In the genomic region with DNA sequence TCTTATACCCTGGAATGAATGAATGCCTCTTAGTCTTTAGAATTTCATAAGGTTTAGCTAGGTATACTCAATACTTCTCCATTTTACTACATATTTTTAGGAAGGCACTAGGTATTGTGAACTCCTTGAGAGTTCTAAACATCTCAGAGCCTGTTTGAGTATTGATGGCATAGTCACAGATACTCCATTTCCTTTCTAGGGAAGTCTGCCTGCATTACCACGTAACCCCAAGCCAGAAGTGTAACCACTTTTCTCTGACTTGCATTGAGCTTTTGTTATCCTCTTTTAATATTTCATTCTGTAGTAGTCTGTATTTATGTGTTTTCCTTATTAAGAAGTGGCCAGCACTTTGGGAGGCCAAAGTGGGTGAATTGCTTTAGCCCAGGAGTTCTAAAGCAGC, we compare ENCODE assay signal across 27 cellular contexts. TPM values are rescaled to one million over a fixed set of nuclear protein-coding genes. Genes with fewer than 3 reads are reported as not detected.
A peak's percentile ranks its signal among the peaks of the same experiment; 100 is the strongest.
DNase-seq lines count a peak whose midpoint lies in the region; ATAC-seq and TF ChIP-seq lines count a peak whose summit lies in the region.
"Had no signal": no experiment of that assay in that cellular context is flagged by ENCODE, and none has a peak within 500 bp of the region (broad histone marks: within the 10 kb centered on the region; RNA-seq: fewer than 3 reads in every experiment).

No MANE protein-coding gene starts in this region.

- no peaks in the 10 kb centered on the region for H3K27me3 Mint-ChIP-seq in activated naive CD4-positive, alpha-beta T cell treated with anti-CD3 and anti-CD28 coated beads, Interleukin-2, amount 10 ng/mL, durations not matched to agents 7 days and 5 days
- H3K27me3 Mint-ChIP-seq in activated CD8-positive, alpha-beta T cell treated with anti-CD3 and anti-CD28 coated beads for 36 hours = no peaks in the 10 kb centered on the region
- H3K27me3 Mint-ChIP-seq: type B pancreatic cell had no signal

- peaks cover 100% of the 10 kb centered on the region for H3K79me2 ChIP-seq in KMS-11 (ENCODE audit: insufficient read depth, low read depth)

- no peaks in the 10 kb centered on the region for H3K36me3 ChIP-seq in KMS-11 (ENCODE audit: insufficient read depth)
- H3K36me3 ChIP-seq in Peyer's patch = no peaks in the 10 kb centered on the region
- H3K36me3 ChIP-seq: pancreas had no signal

- POLR2A ChIA-PET in activated CD8-positive, alpha-beta T cell treated with anti-CD3 and anti-CD28 coated beads for 36 hours (lab: Charles Lee) = interaction anchor here (1.1 to 3.3 kb wide), 3 partner anchors 10 to 28 kb away, joined by 3 to 23 read pairs (median 5); no protein-coding TSS in a partner anchor

- no peaks in the 10 kb centered on the region for H3K9me3 ChIP-seq in Peyer's patch
- H3K9me3 ChIP-seq: BLaER1 treated with 17β-estradiol and CSF1 and Interleukin-3, amounts not matched to agents 10 nM and 100 nM; MG63; pancreas had no signal

- H3K4me2 ChIP-seq in KMS-11 = peak overlapping the region; percentile 48; the same call in 1 of the 2 replicates
- H3K4me2 ChIP-seq: smooth muscle cell had no signal

- ATAC-seq in activated CD8-positive, alpha-beta T cell treated with anti-CD3 and anti-CD28 coated beads for 36 hours = peak; percentile 45
- ATAC-seq in stimulated activated effector memory CD8-positive, alpha-beta T cell treated with anti-CD3 and anti-CD28 coated beads, Interleukin-12 subunit alpha, Interleukin-12 subunit beta, amount 100 ng/mL, for 72 hours = peak; percentile 70
- ATAC-seq: activated CD4-positive, CD25-positive, alpha-beta regulatory T cell treated with anti-CD3 and anti-CD28 coated beads, Interleukin-2, amount 50 U/mL, for 24 hours; GM12878; HCT116; pancreas had no signal

- peak overlapping the region; percentile 82 for H3K27ac Mint-ChIP-seq in activated naive CD4-positive, alpha-beta T cell treated with anti-CD3 and anti-CD28 coated beads, Interleukin-2, amount 10 ng/mL, durations not matched to agents 7 days and 5 days
- H3K27ac Mint-ChIP-seq in activated CD8-positive, alpha-beta T cell treated with anti-CD3 and anti-CD28 coated beads for 36 hours = peak overlapping the region; percentile 58
- peak overlapping the region; percentile 68 for H3K27ac Mint-ChIP-seq in stimulated activated effector memory CD8-positive, alpha-beta T cell treated with anti-CD3 and anti-CD28 coated beads, Interleukin-12 subunit alpha, Interleukin-12 subunit beta, amount 100 ng/mL, for 72 hours
- H3K27ac Mint-ChIP-seq: nephron had no signal

- no peak overlapping the region for H2AFZ ChIP-seq in KMS-11 (ENCODE audit: low read depth)

- no peak for TF ChIP-seq CTCF in KMS-11 (conservative IDR thresholded peaks at IDR 0.05; ENCODE audit: low read depth, low read length)
- no peak for TF ChIP-seq CTCF in activated CD8-positive, alpha-beta T cell treated with anti-CD3 and anti-CD28 coated beads for 36 hours (IDR thresholded peaks at IDR 0.05)
- TF ChIP-seq CTCF in Peyer's patch (IDR thresholded peaks at IDR 0.05) = no peak

- H3K9me3 Mint-ChIP-seq in activated naive CD4-positive, alpha-beta T cell treated with anti-CD3 and anti-CD28 coated beads, Interleukin-2, amount 10 ng/mL, durations not matched to agents 7 days and 5 days = no peaks in the 10 kb centered on the region
- no peaks in the 10 kb centered on the region for H3K9me3 Mint-ChIP-seq in activated CD8-positive, alpha-beta T cell treated with anti-CD3 and anti-CD28 coated beads for 36 hours
- H3K9me3 Mint-ChIP-seq in stimulated activated effector memory CD8-positive, alpha-beta T cell treated with anti-CD3 and anti-CD28 coated beads, Interleukin-12 subunit alpha, Interleukin-12 subunit beta, amount 100 ng/mL, for 72 hours = no peaks in the 10 kb centered on the region
- H3K9me3 Mint-ChIP-seq: nephron, type B pancreatic cell had no signal

- peaks cover 74% of the 10 kb centered on the region for H3K4me1 Mint-ChIP-seq in activated naive CD4-positive, alpha-beta T cell treated with anti-CD3 and anti-CD28 coated beads, Interleukin-2, amount 10 ng/mL, durations not matched to agents 7 days and 5 days
- H3K4me1 Mint-ChIP-seq in activated CD8-positive, alpha-beta T cell treated with anti-CD3 and anti-CD28 coated beads for 36 hours (ENCODE audit: low read depth) = peaks cover 75% of the 10 kb centered on the region
- H3K4me1 Mint-ChIP-seq in stimulated activated effector memory CD8-positive, alpha-beta T cell treated with anti-CD3 and anti-CD28 coated beads, Interleukin-12 subunit alpha, Interleukin-12 subunit beta, amount 100 ng/mL, for 72 hours = peaks cover 70% of the 10 kb centered on the region

- H3K4me3 Mint-ChIP-seq in activated naive CD4-positive, alpha-beta T cell treated with anti-CD3 and anti-CD28 coated beads, Interleukin-2, amount 10 ng/mL, durations not matched to agents 7 days and 5 days = no peak overlapping the region
- no peak overlapping the region for H3K4me3 Mint-ChIP-seq in activated CD8-positive, alpha-beta T cell treated with anti-CD3 and anti-CD28 coated beads for 36 hours
- peak overlapping the region; percentile 20 for H3K4me3 Mint-ChIP-seq in stimulated activated effector memory CD8-positive, alpha-beta T cell treated with anti-CD3 and anti-CD28 coated beads, Interleukin-12 subunit alpha, Interleukin-12 subunit beta, amount 100 ng/mL, for 72 hours
- H3K4me3 Mint-ChIP-seq: nephron, type B pancreatic cell had no signal

- H3K4me1 ChIP-seq in KMS-11 (ENCODE audit: low read depth, poor library complexity, severe bottlenecking) (peaks cover 91% of the 10 kb centered on the region), Peyer's patch (peaks cover 0 to 26% (median 0%) of the 10 kb centered on the region in 4 donors)

- no peak overlapping the region for H3K4me3 ChIP-seq in KMS-11 (IDR thresholded peaks at IDR 0.05; ENCODE audit: insufficient read depth, low read depth, low read length)
- H3K4me3 ChIP-seq in Peyer's patch = no peak overlapping the region
- H3K4me3 ChIP-seq: BLaER1 treated with 17β-estradiol and CSF1 and Interleukin-3, amounts not matched to agents 10 nM and 100 nM; GM12878; MG63; pancreas; smooth muscle cell had no signal

- H3K36me3 Mint-ChIP-seq in activated naive CD4-positive, alpha-beta T cell treated with anti-CD3 and anti-CD28 coated beads, Interleukin-2, amount 10 ng/mL, durations not matched to agents 7 days and 5 days = peaks cover 42% of the 10 kb centered on the region
- peaks cover 46% of the 10 kb centered on the region for H3K36me3 Mint-ChIP-seq in activated CD8-positive, alpha-beta T cell treated with anti-CD3 and anti-CD28 coated beads for 36 hours (ENCODE audit: low read depth)
- peaks cover 23% of the 10 kb centered on the region for H3K36me3 Mint-ChIP-seq in stimulated activated effector memory CD8-positive, alpha-beta T cell treated with anti-CD3 and anti-CD28 coated beads, Interleukin-12 subunit alpha, Interleukin-12 subunit beta, amount 100 ng/mL, for 72 hours

- H3K9ac ChIP-seq in KMS-11 = no peak overlapping the region
- H3K9ac ChIP-seq: BLaER1 treated with 17β-estradiol and CSF1 and Interleukin-3, amounts not matched to agents 10 nM and 100 nM had no signal

- peaks cover 15% of the 10 kb centered on the region for H4K20me1 ChIP-seq in KMS-11 (ENCODE audit: insufficient read depth)

- TF ChIP-seq POLR2A in Peyer's patch (IDR thresholded peaks at IDR 0.05) = no peak

- intact Hi-C loops in activated CD8-positive, alpha-beta T cell treated with anti-CD3 and anti-CD28 coated beads for 36 hours (cut with micrococcal nuclease) = no loop called here

- CTCF ChIA-PET in activated naive CD4-positive, alpha-beta T cell treated with anti-CD3 and anti-CD28 coated beads, Interleukin-2, amount 10 ng/mL, durations not matched to agents 7 days and 5 days (lab: Charles Lee) = interaction anchor here (1.1 to 4.6 kb wide), 2 partner anchors 9 to 49 kb away, joined by 3 to 23 read pairs; no protein-coding TSS in a partner anchor
- CTCF ChIA-PET in activated CD8-positive, alpha-beta T cell treated with anti-CD3 and anti-CD28 coated beads for 36 hours (lab: Charles Lee) = interaction anchor here (0.7 to 3.3 kb wide), 7 partner anchors 11 to 78 kb away, joined by 3 to 13 read pairs (median 4); no protein-coding TSS in a partner anchor

- H3K27ac ChIP-seq in KMS-11 (no peak overlapping the region), Peyer's patch (no peak overlapping the region)
- H3K27ac ChIP-seq: BLaER1 treated with 17β-estradiol and CSF1 and Interleukin-3, amounts not matched to agents 10 nM and 100 nM; epithelial cell of prostate; pancreas had no signal

- no peak for DNase-seq in activated naive CD4-positive, alpha-beta T cell treated with anti-CD3 and anti-CD28 coated beads, Interleukin-2, amount 10 ng/mL, durations not matched to agents 7 days and 5 days
- DNase-seq in activated naive CD4-positive, alpha-beta T cell (lab: John Stamatoyannopoulos, UW) = no peak
- DNase-seq in activated CD8-positive, alpha-beta T cell treated with anti-CD3 and anti-CD28 coated beads for 36 hours = no peak
- DNase-seq in stimulated activated effector memory CD8-positive, alpha-beta T cell treated with anti-CD3 and anti-CD28 coated beads, Interleukin-12 subunit alpha, Interleukin-12 subunit beta, amount 100 ng/mL, for 72 hours (ENCODE audit: low spot score in 2 of 2) = no peak
- DNase-seq in germinal center (ENCODE audit: low spot score) = no peak
- DNase-seq in Peyer's patch = no peak
- DNase-seq: anterior cingulate cortex; effector CD4-positive, alpha-beta T cell; glutamatergic neuron; IMR-90; islet precursor cell; MG63; midbrain; NCI-H1417; NCI-H2081 treated with DMSO at 0.1 percent for 48 hours; NCI-H748 treated with DMSO at 0.1 percent for 48 hours; pancreas; stimulated activated CD4-positive, alpha-beta T cell treated with anti-CD3 and anti-CD28 coated beads, Interleukin-1b, Interleukin-23, amount 100 ng/mL, for 48 hours had no signal

- H3K27me3 ChIP-seq in KMS-11 (ENCODE audit: insufficient read depth, low read depth) = no peaks in the 10 kb centered on the region
- H3K27me3 ChIP-seq in Peyer's patch = no peaks in the 10 kb centered on the region
- H3K27me3 ChIP-seq: BLaER1 treated with 17β-estradiol and CSF1 and Interleukin-3, amounts not matched to agents 10 nM and 100 nM; MG63; pancreas had no signal

RNA-seq across cellular contexts. Expression of a gene that starts 12.2 kb away (rescaled TPM):
- total RNA-seq in activated CD8-positive, alpha-beta T cell treated with anti-CD3 and anti-CD28 coated beads for 36 hours = 10 to 100 TPM; 81.0 to 81.1 TPM
- 10 to 100 TPM; 34.4 to 72.6 (median 39.8) TPM for total RNA-seq in Peyer's patch
